In the genomic region with DNA sequence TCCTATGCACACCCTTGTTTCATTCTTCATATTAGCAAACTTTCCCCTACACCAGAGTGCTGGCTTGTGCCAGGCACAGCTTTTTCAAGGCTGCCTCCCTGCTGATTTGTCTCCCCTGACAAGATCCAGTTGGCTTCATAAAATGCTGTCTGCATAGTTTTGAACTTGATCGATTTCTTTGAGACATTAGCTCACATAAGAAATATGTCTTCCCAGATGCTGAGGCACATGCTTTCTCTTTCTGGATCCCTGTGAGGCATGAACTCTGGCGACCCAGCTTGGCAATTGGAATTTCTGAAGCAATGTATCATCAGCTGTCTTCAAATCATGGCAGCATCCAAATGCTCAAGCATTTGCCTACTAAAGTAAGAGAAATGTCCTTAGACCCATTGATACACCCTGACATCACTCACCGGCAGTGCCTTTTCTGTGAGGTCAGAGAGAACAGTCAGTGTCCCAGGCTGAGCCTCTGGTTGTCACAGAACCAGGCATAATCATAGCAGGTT, we compare ENCODE assay signal across 15 cellular contexts.
A peak's percentile ranks its signal among the peaks of the same experiment; 100 is the strongest.
DNase-seq lines count a peak whose midpoint lies in the region; FAIRE-seq and TF ChIP-seq lines count a peak whose summit lies in the region.
"Had no signal": no experiment of that assay in that cellular context is flagged by ENCODE, and none has a peak within 500 bp of the region (broad histone marks: within the 10 kb centered on the region; RNA-seq: fewer than 3 reads in every experiment).

No MANE protein-coding gene starts in this region.

- H3K79me2 ChIP-seq in smooth muscle cell (ENCODE audit: low read depth), result no peaks in the 10 kb centered on the region

- H3K36me3 ChIP-seq in smooth muscle cell (ENCODE audit: low read depth), result no peaks in the 10 kb centered on the region

- FAIRE-seq in D721Med (lab: Jason Lieb, UNC), result no peak
- FAIRE-seq: H1 had no signal

- H3K36me3 Mint-ChIP-seq in chondrocyte (ENCODE audit: low read depth), result peaks cover 4% of the 10 kb centered on the region

- TF ChIP-seq CTCF in chondrocyte (IDR thresholded peaks at IDR 0.05) (no peak), smooth muscle cell (IDR thresholded peaks at IDR 0.05; ENCODE audit: borderline replicate concordance, insufficient read depth, poor library complexity, severe bottlenecking) (no peak), D721Med (IDR thresholded peaks at IDR 0.05; ENCODE audit: insufficient read depth, missing control alignments) (no peak)

- peak overlapping the region; percentile 48 for H3K4me2 ChIP-seq in smooth muscle cell
- H3K4me2 ChIP-seq: KMS-11 had no signal

- peaks cover 23% of the 10 kb centered on the region for H3K9me3 Mint-ChIP-seq in chondrocyte (ENCODE audit: low read depth)

- H3K27ac Mint-ChIP-seq in chondrocyte (ENCODE audit: unreplicated experiment), result peak overlapping the region; percentile 99

- peak overlapping the region; percentile 89 for H3K27ac ChIP-seq in smooth muscle cell (ENCODE audit: low read depth)
- H3K27ac ChIP-seq: KMS-11 had no signal

- peaks cover 42% of the 10 kb centered on the region for H3K4me1 Mint-ChIP-seq in chondrocyte (ENCODE audit: low read depth)

- H3K4me1 ChIP-seq in smooth muscle cell (ENCODE audit: low read depth), result no peaks in the 10 kb centered on the region

- H3K27me3 Mint-ChIP-seq in chondrocyte (ENCODE audit: low read depth), result no peaks in the 10 kb centered on the region

- peak; percentile 61 for DNase-seq in HS-5 (ENCODE audit: low read depth)
- DNase-seq in chondrocyte (ENCODE audit: low spot score), result no peak
- DNase-seq in iris pigment epithelial cell (ENCODE audit: low read depth), result peak; percentile 38
- DNase-seq in smooth muscle cell (lab: John Stamatoyannopoulos, UW; ENCODE audit: unreplicated experiment), result no peak
- no peak for DNase-seq in GDM1 (lab: John Stamatoyannopoulos, UW)
- no peak for DNase-seq in NOMO-1 treated with DMSO at 0.1 percent for 48 hours (lab: John Stamatoyannopoulos, UW; ENCODE audit: unreplicated experiment)
- DNase-seq in HCEC 1CT, result no peak
- no peak for DNase-seq in D721Med (ENCODE audit: insufficient read length, low spot score)
- DNase-seq: activated CD4-positive, alpha-beta T cell treated with anti-CD3 and anti-CD28 coated beads, Interleukin-2, amount 50 U/mL, for 4 hours; hypothalamus; mammary epithelial cell; NCI-H1694; stimulated activated CD8-positive, alpha-beta memory T cell treated with anti-CD3 and anti-CD28 coated beads, Interleukin-4, amount 100 ng/mL, for 48 hours had no signal

- H4K20me1 ChIP-seq in smooth muscle cell (ENCODE audit: low read depth), result no peaks in the 10 kb centered on the region

- peak overlapping the region; percentile 71 for H3K9ac ChIP-seq in smooth muscle cell (ENCODE audit: low read depth)
- H3K9ac ChIP-seq: KMS-11 had no signal

- H3K4me3 Mint-ChIP-seq in chondrocyte (ENCODE audit: unreplicated experiment), result peak overlapping the region; percentile 44

- no peaks in the 10 kb centered on the region for H3K27me3 ChIP-seq in smooth muscle cell (ENCODE audit: low read depth)

- no peak overlapping the region for H2AFZ ChIP-seq in smooth muscle cell (ENCODE audit: low read depth)

- no peaks in the 10 kb centered on the region for H3K9me3 ChIP-seq in smooth muscle cell (replicated peaks; ENCODE audit: low read depth)

- H3K4me3 ChIP-seq in smooth muscle cell, result no peak overlapping the region

- H3F3A ChIP-seq in smooth muscle cell (ENCODE audit: low read depth), result no peaks in the 10 kb centered on the region

- 10% methylated on average over 3 of the region's 3 CpGs for WGBS in smooth muscle cell (ENCODE audit: low lambda C conversion rate)

Comparison
In these comparisons a context has a peak if more than half of its experiments do, and no peak if none do; other contexts are left out.
1. DNase-seq: peak in HS-5 (single experiment) and iris pigment epithelial cell (single experiment); none in chondrocyte (single experiment), smooth muscle cell (single experiment), GDM1 (single experiment), NOMO-1 treated with DMSO at 0.1 percent for 48 hours (single experiment), HCEC 1CT (single experiment) and D721Med (single experiment).